19 cellular contexts compared by ENCODE assay signal in genomic region chr11:3816673-3817072, GRCh38. TPM values are rescaled to one million over a fixed set of nuclear protein-coding genes. Genes with fewer than 3 reads are reported as not detected.
DNase-seq lines count a peak whose midpoint lies in the region; ATAC-seq, FAIRE-seq and TF ChIP-seq lines count a peak whose summit lies in the region.
"Had no signal": no experiment of that assay in that cellular context is flagged by ENCODE, and none has a peak within 500 bp of the region (broad histone marks: within the 10 kb centered on the region; RNA-seq: fewer than 3 reads in every experiment).

No MANE protein-coding gene starts in this region.

- no peak overlapping the region for H3K4me3 Mint-ChIP-seq in CD4-positive, alpha-beta T cell
- H3K4me3 Mint-ChIP-seq: CD4-positive, alpha-beta memory T cell; H9 had no signal

- no peak for TF ChIP-seq CTCF in HepG2 (CRISPR knock-in tag; IDR thresholded peaks at IDR 0.05)
- TF ChIP-seq CTCF in right lobe of liver (IDR thresholded peaks at IDR 0.05): no peak
- TF ChIP-seq CTCF in PC-9 (conservative IDR thresholded peaks at IDR 0.05): no peak
- no peak for TF ChIP-seq CTCF in lower lobe of right lung (IDR thresholded peaks at IDR 0.05)
- no peak for TF ChIP-seq CTCF in upper lobe of left lung (IDR thresholded peaks at IDR 0.05)
- no peak for TF ChIP-seq CTCF in CD4-positive, alpha-beta T cell (IDR thresholded peaks at IDR 0.05)

- CTCF ChIA-PET in HepG2 (lab: Yijun Ruan, JAX; ENCODE audit: low intra/inter-chr PET ratio, low total read pairs) (no interaction called here), PC-9 (lab: Charles Lee) (no interaction called here)
- CTCF ChIA-PET in CD4-positive, alpha-beta T cell (lab: Charles Lee): no interaction called here

- H3K9me3 Mint-ChIP-seq in CD4-positive, alpha-beta T cell: no peaks in the 10 kb centered on the region
- H3K9me3 Mint-ChIP-seq: CD4-positive, alpha-beta memory T cell; H9 had no signal

- H3K9me3 ChIP-seq in HepG2 (ENCODE audit: low read length) (no peaks in the 10 kb centered on the region), right lobe of liver (no peaks in the 10 kb centered on the region), PC-9 (ENCODE audit: insufficient read depth, low read depth) (no peaks in the 10 kb centered on the region), lower lobe of right lung (no peaks in the 10 kb centered on the region), upper lobe of left lung (no peaks in the 10 kb centered on the region)
- no peaks in the 10 kb centered on the region for H3K9me3 ChIP-seq in CD4-positive, alpha-beta T cell (ENCODE audit: control insufficient read depth, low read length)

- H3K4me2 ChIP-seq in HepG2 (ENCODE audit: low read depth, low read length) (no peak overlapping the region), PC-9 (peak overlapping the region; percentile 54)

- no peak overlapping the region for H3K27ac ChIP-seq in HepG2 (ENCODE audit: extremely low read length, insufficient read depth, low read length)
- H3K27ac ChIP-seq in right lobe of liver: no peak overlapping the region
- no peak overlapping the region for H3K27ac ChIP-seq in PC-9
- no peak overlapping the region for H3K27ac ChIP-seq in lower lobe of right lung
- peak overlapping the region in 3 of 4 donors; percentile 35 to 64 (median 36) for H3K27ac ChIP-seq in upper lobe of left lung
- H3K27ac ChIP-seq in CD4-positive, alpha-beta T cell (ENCODE audit: low read depth, low read length): no peak overlapping the region
- H3K27ac ChIP-seq: HL-60, SK-N-MC had no signal

- 95% methylated on average over 2 of the region's 2 CpGs for WGBS in HepG2 (ENCODE audit: low lambda C conversion rate)
- WGBS in right lobe of liver (ENCODE audit: insufficient coverage, low coverage, low lambda C conversion rate, missing lambda C conversion rate): no CpG with 5 or more reads among the region's 2 CpGs
- 57 to 90% methylated on average over 1 to 2 of the region's 2 CpGs for WGBS in upper lobe of left lung, 2 donors

- no peaks in the 10 kb centered on the region for H3K9me2 ChIP-seq in PC-9 (ENCODE audit: insufficient read depth)

- H3K79me2 ChIP-seq in HepG2 (ENCODE audit: insufficient read depth, low read length) (no peaks in the 10 kb centered on the region), PC-9 (ENCODE audit: low read depth) (no peaks in the 10 kb centered on the region)

- H3K27me3 ChIP-seq in HepG2 (ENCODE audit: control insufficient read depth in 1 of 2, insufficient read depth in 2 of 2, low read length in 2 of 2) (no peaks in the 10 kb centered on the region), right lobe of liver (no peaks in the 10 kb centered on the region), PC-9 (ENCODE audit: insufficient read depth, low read depth) (no peaks in the 10 kb centered on the region), lower lobe of right lung (ENCODE audit: low read depth) (no peaks in the 10 kb centered on the region), upper lobe of left lung (no peaks in the 10 kb centered on the region)
- no peaks in the 10 kb centered on the region for H3K27me3 ChIP-seq in CD4-positive, alpha-beta T cell (ENCODE audit: control insufficient read depth, insufficient read depth, low read length)

- no peak for ATAC-seq in HepG2
- no peak for ATAC-seq in right lobe of liver
- peak; percentile 48 to 67 for ATAC-seq in lower lobe of right lung
- ATAC-seq in upper lobe of left lung (ENCODE audit: low FRiP score in 2 of 2): peak; percentile 27 to 59
- no peak for ATAC-seq in GM18520 (IDR thresholded peaks at IDR 0.05; ENCODE audit: unreplicated experiment)
- ATAC-seq in CD4-positive, alpha-beta T cell (ENCODE audit: poor library complexity): no peak

- H3K27ac Mint-ChIP-seq in CD4-positive, alpha-beta T cell: no peak overlapping the region

- BruUV-seq in HepG2 (replicated peaks; lab: Mats Ljungman, UMichigan) (no TSS peak), PC-9 (replicated peaks; lab: Mats Ljungman, UMichigan) (no TSS peak)

- no peak overlapping the region for H2AFZ ChIP-seq in HepG2 (ENCODE audit: low read length)
- H2AFZ ChIP-seq in PC-9: no peak overlapping the region

- FAIRE-seq in HepG2 (lab: Jason Lieb, UNC): no peak

- H3K36me3 ChIP-seq in HepG2 (replicated peaks in 1 of 2; ENCODE audit: control insufficient read depth in 1 of 2, insufficient read depth in 2 of 2, low read length in 2 of 2): peaks cover 0 to 7% of the 10 kb centered on the region in 2 experiments; a peak in 2 of 5 replicates
- no peaks in the 10 kb centered on the region for H3K36me3 ChIP-seq in right lobe of liver
- H3K36me3 ChIP-seq in PC-9 (ENCODE audit: low read depth): no peaks in the 10 kb centered on the region
- no peaks in the 10 kb centered on the region for H3K36me3 ChIP-seq in lower lobe of right lung
- no peaks in the 10 kb centered on the region for H3K36me3 ChIP-seq in upper lobe of left lung

- no peak for DNase-seq in HepG2 (ENCODE audit: low spot score)
- no peak for DNase-seq in right lobe of liver
- peak; percentile 62 to 80 for DNase-seq in PC-9
- DNase-seq in lower lobe of right lung: no peak
- DNase-seq in upper lobe of left lung: peak in 1 of 2 donors; percentile 57
- DNase-seq in cortex of kidney (lab: John Stamatoyannopoulos, UW): no peak
- DNase-seq in CD4-positive, alpha-beta T cell: no peak
- DNase-seq: 8988T; CD4-positive, alpha-beta memory T cell; DMS53; H9; NCI-H1105; NCI-H2081; NCI-H748 treated with DMSO at 0.1 percent for 48 hours; NK-92 treated with Interleukin-12 subunit alpha and Interleukin-12 subunit beta, amount 100 ng/mL, for 24 hours; Right ventricle myocardium superior had no signal

- H3F3A ChIP-seq in PC-9 (ENCODE audit: insufficient read depth, low read depth): no peaks in the 10 kb centered on the region

- in situ Hi-C loops in HepG2 (cut with HindIII; ENCODE audit: extremely low pct_ligation_motif_present, low pct_unique_long_range_greater_than_20kb): no loop called here

- H3K4me1 ChIP-seq in HepG2 (ENCODE audit: insufficient read depth, low read length) (no peaks in the 10 kb centered on the region), right lobe of liver (no peaks in the 10 kb centered on the region), PC-9 (replicated peaks; ENCODE audit: insufficient read depth) (peaks cover 19% of the 10 kb centered on the region), lower lobe of right lung (no peaks in the 10 kb centered on the region), upper lobe of left lung (peaks cover 0 to 19% (median 7%) of the 10 kb centered on the region in 4 donors)

- no peaks in the 10 kb centered on the region for H3K27me3 Mint-ChIP-seq in CD4-positive, alpha-beta T cell
- H3K27me3 Mint-ChIP-seq: CD4-positive, alpha-beta memory T cell had no signal

- POLR2A ChIA-PET in HepG2 (lab: Yijun Ruan, JAX): no interaction called here
- POLR2A ChIA-PET in PC-9 (lab: Charles Lee; ENCODE audit: unreplicated experiment): no interaction called here
- POLR2A ChIA-PET in CD4-positive, alpha-beta T cell (lab: Charles Lee): interaction anchor here (1.0 to 1.3 kb wide), 2 partner anchors 18 to 19 kb away, joined by 3 read pairs; partner anchors contain the start of gene NUP98

- H3K4me1 Mint-ChIP-seq in CD4-positive, alpha-beta T cell (ENCODE audit: low read depth): no peaks in the 10 kb centered on the region
- H3K4me1 Mint-ChIP-seq: CD4-positive, alpha-beta memory T cell had no signal

- TF ChIP-seq EP300 in HepG2 (IDR thresholded peaks at IDR 0.05; ENCODE audit: low read depth in 2 of 2, low read length in 2 of 2) (no peak), HepG2 (CRISPR knock-in tag; IDR thresholded peaks at IDR 0.05; ENCODE audit: borderline replicate concordance) (no peak), upper lobe of left lung (IDR thresholded peaks at IDR 0.05) (no peak)

- no peak for TF ChIP-seq RAD21 in HepG2 (CRISPR knock-in tag; IDR thresholded peaks at IDR 0.05)

- no peak for TF ChIP-seq POLR2A in HepG2 (IDR thresholded peaks at IDR 0.05; ENCODE audit: insufficient read depth in 1 of 2, low read depth in 2 of 2, low read length in 2 of 2)
- no peak for TF ChIP-seq POLR2A in right lobe of liver (IDR thresholded peaks at IDR 0.05)
- TF ChIP-seq POLR2A in upper lobe of left lung (IDR thresholded peaks at IDR 0.05): no peak

- intact Hi-C loops in HepG2 (cut with micrococcal nuclease; ENCODE audit: unreplicated experiment): no loop called here
- intact Hi-C loops in right lobe of liver (cut with DNase I): no loop called here
- intact Hi-C loops in PC-9 (cut with micrococcal nuclease; ENCODE audit: unreplicated experiment): loop anchor here (1.0 kb wide), 1 partner anchor 25 kb away; no protein-coding TSS in a partner anchor
- intact Hi-C loops in lower lobe of right lung (cut with DNase I): no loop called here
- intact Hi-C loops in CD4-positive, alpha-beta T cell (cut with DNase I, micrococcal nuclease): no loop called here

- H4K20me1 ChIP-seq in HepG2 (ENCODE audit: insufficient read depth, low read length) (no peaks in the 10 kb centered on the region), PC-9 (ENCODE audit: insufficient read depth) (no peaks in the 10 kb centered on the region)

- no peaks in the 10 kb centered on the region for H3K36me3 Mint-ChIP-seq in CD4-positive, alpha-beta T cell (ENCODE audit: low read depth)
- H3K36me3 Mint-ChIP-seq: CD4-positive, alpha-beta memory T cell had no signal

- H3K4me3 ChIP-seq in HepG2 (replicated peaks in 1 of 3; ENCODE audit: insufficient read depth in 1 of 3, low read depth in 2 of 3, low read length in 3 of 3) (no peak overlapping the region), right lobe of liver (no peak overlapping the region), PC-9 (no peak overlapping the region), lower lobe of right lung (peak overlapping the region; percentile 14), upper lobe of left lung (peak overlapping the region in 1 of 4 donors; percentile 9)
- H3K4me3 ChIP-seq: SK-N-MC had no signal

- H3K9ac ChIP-seq in HepG2 (ENCODE audit: insufficient read depth, low read depth, low read length): no peak overlapping the region

RNA-seq across cellular contexts. Expression of gene PGAP2, which starts 8.3 kb away (rescaled TPM):
- total RNA-seq in HepG2 (2016; rRNA removed; fragmentation: Illumina TruSeq; extraction: Trizol) (16.8 and 21.5 TPM in 2 replicates), right lobe of liver (10 to 100 TPM; 14.8 to 26.8 (median 17.9) TPM), PC-9 (2021) (37.7 and 39.5 TPM in 2 replicates), lower lobe of right lung (23.8 TPM), upper lobe of left lung (100 to 1,000 TPM in 1 of 6 donors, 10 to 100 TPM in 5; 19.5 to 106 (median 25.2) TPM)
- 20.3 and 25.5 TPM in 2 replicates for total RNA-seq in HepG2 (2016; cell fraction: cytosol; rRNA removed; fragmentation: Illumina TruSeq; extraction: Trizol; ENCODE audit: low read depth)
- total RNA-seq in HepG2 (2016; cell fraction: insoluble cytoplasmic fraction; rRNA removed; fragmentation: Illumina TruSeq; extraction: Trizol): 17.1 and 19.6 TPM in 2 replicates
- total RNA-seq in HepG2 (2016; cell fraction: membrane; rRNA removed; fragmentation: Illumina TruSeq; extraction: Trizol): 36.5 and 42.1 TPM in 2 replicates
- 16.9 and 22.3 TPM in 2 replicates for total RNA-seq in HepG2 (2016; cell fraction: nucleus; rRNA removed; fragmentation: Illumina TruSeq; extraction: Trizol)
- 46.8 and 47.8 TPM in 2 replicates for polyA plus RNA-seq in HepG2 (2011; rRNA removed)
- polyA plus RNA-seq in HepG2 (2011; cell fraction: cytosol; rRNA removed): 34.6 and 41.7 TPM in 2 replicates
- polyA plus RNA-seq in HepG2 (2011; cell fraction: nucleus; rRNA removed): 70.5 and 72.6 TPM in 2 replicates
- polyA plus RNA-seq in HepG2 (2012): 17.5 and 20.8 TPM in 2 replicates
- polyA plus RNA-seq in HepG2 (2016; cell fraction: cytosol; fragmentation: Illumina TruSeq; extraction: Trizol; ENCODE audit: low read depth): 42.7 and 51.8 TPM in 2 replicates
- 29.8 and 30.5 TPM in 2 replicates for polyA plus RNA-seq in HepG2 (2016; cell fraction: insoluble cytoplasmic fraction; fragmentation: Illumina TruSeq; extraction: Trizol; ENCODE audit: low read depth)
- 58.5 and 61.9 TPM in 2 replicates for polyA plus RNA-seq in HepG2 (2016; cell fraction: membrane; fragmentation: Illumina TruSeq; extraction: Trizol; ENCODE audit: low read depth)
- polyA plus RNA-seq in HepG2 (2016; cell fraction: nucleus; fragmentation: Illumina TruSeq; extraction: Trizol; ENCODE audit: insufficient read depth, low read depth): 62.7 and 64.3 TPM in 2 replicates
- 72.3 and 77.1 TPM in 2 replicates for polyA minus RNA-seq in HepG2 (2011; rRNA and poly(A)+ RNA removed; ENCODE audit: low replicate concordance)
- polyA minus RNA-seq in HepG2 (2011; cell fraction: cytosol; rRNA and poly(A)+ RNA removed): 15.6 and 19.4 TPM in 2 replicates
- polyA minus RNA-seq in HepG2 (2011; cell fraction: nucleus; rRNA and poly(A)+ RNA removed): 9.1 and 11.2 TPM in 2 replicates
- total RNA-seq in CD4-positive, alpha-beta T cell: 10 to 100 TPM; 20.9 to 23.6 TPM

RNA-seq across cellular contexts. Expression of gene NUP98, which starts 19.3 kb away (rescaled TPM):
- total RNA-seq in HepG2 (2016; rRNA removed; fragmentation: Illumina TruSeq; extraction: Trizol) (85.3 and 126 TPM in 2 replicates), right lobe of liver (10 to 100 TPM; 29.7 to 69.0 (median 34.3) TPM), PC-9 (2021) (49.8 and 59.7 TPM in 2 replicates), lower lobe of right lung (62.3 TPM), upper lobe of left lung (100 to 1,000 TPM in 2 of 6 donors, 10 to 100 TPM in 4; 66.6 to 127 (median 86.1) TPM)
- total RNA-seq in HepG2 (2016; cell fraction: cytosol; rRNA removed; fragmentation: Illumina TruSeq; extraction: Trizol; ENCODE audit: low read depth): 43.1 and 51.6 TPM in 2 replicates
- total RNA-seq in HepG2 (2016; cell fraction: insoluble cytoplasmic fraction; rRNA removed; fragmentation: Illumina TruSeq; extraction: Trizol): 89.3 and 123 TPM in 2 replicates
- total RNA-seq in HepG2 (2016; cell fraction: membrane; rRNA removed; fragmentation: Illumina TruSeq; extraction: Trizol): 26.3 and 32.0 TPM in 2 replicates
- total RNA-seq in HepG2 (2016; cell fraction: nucleus; rRNA removed; fragmentation: Illumina TruSeq; extraction: Trizol): 76.7 and 93.4 TPM in 2 replicates
- 73.6 and 76.6 TPM in 2 replicates for polyA plus RNA-seq in HepG2 (2011; rRNA removed)
- 69.6 and 79.5 TPM in 2 replicates for polyA plus RNA-seq in HepG2 (2011; cell fraction: cytosol; rRNA removed)
- 104 and 106 TPM in 2 replicates for polyA plus RNA-seq in HepG2 (2011; cell fraction: nucleus; rRNA removed)
- polyA plus RNA-seq in HepG2 (2012): 30.9 and 40.3 TPM in 2 replicates
- 3.7 and 4.0 TPM in 2 replicates for polyA plus RNA-seq in HepG2 (2016; cell fraction: cytosol; fragmentation: Illumina TruSeq; extraction: Trizol; ENCODE audit: low read depth)
- 75.4 and 87.3 TPM in 2 replicates for polyA plus RNA-seq in HepG2 (2016; cell fraction: insoluble cytoplasmic fraction; fragmentation: Illumina TruSeq; extraction: Trizol; ENCODE audit: low read depth)
- 7.2 and 10.0 TPM in 2 replicates for polyA plus RNA-seq in HepG2 (2016; cell fraction: membrane; fragmentation: Illumina TruSeq; extraction: Trizol; ENCODE audit: low read depth)
- polyA plus RNA-seq in HepG2 (2016; cell fraction: nucleus; fragmentation: Illumina TruSeq; extraction: Trizol; ENCODE audit: insufficient read depth, low read depth): 69.6 and 70.2 TPM in 2 replicates
- polyA minus RNA-seq in HepG2 (2011; rRNA and poly(A)+ RNA removed; ENCODE audit: low replicate concordance): 297 and 701 TPM in 2 replicates
- polyA minus RNA-seq in HepG2 (2011; cell fraction: cytosol; rRNA and poly(A)+ RNA removed): 83.2 and 92.9 TPM in 2 replicates
- polyA minus RNA-seq in HepG2 (2011; cell fraction: nucleus; rRNA and poly(A)+ RNA removed): 87.9 and 109 TPM in 2 replicates
- 100 to 1,000 TPM; 161 to 186 TPM for total RNA-seq in CD4-positive, alpha-beta T cell

RNA-seq across cellular contexts. Expression of gene RHOG, which starts 24.1 kb away (rescaled TPM):
- 7.7 TPM in 2 replicates for total RNA-seq in HepG2 (2016; rRNA removed; fragmentation: Illumina TruSeq; extraction: Trizol)
- total RNA-seq in HepG2 (2016; cell fraction: cytosol; rRNA removed; fragmentation: Illumina TruSeq; extraction: Trizol; ENCODE audit: low read depth): 2.6 and 3.6 TPM in 2 replicates
- 5.8 and 6.8 TPM in 2 replicates for total RNA-seq in HepG2 (2016; cell fraction: insoluble cytoplasmic fraction; rRNA removed; fragmentation: Illumina TruSeq; extraction: Trizol)
- total RNA-seq in HepG2 (2016; cell fraction: membrane; rRNA removed; fragmentation: Illumina TruSeq; extraction: Trizol): 5.8 and 7.4 TPM in 2 replicates
- total RNA-seq in HepG2 (2016; cell fraction: nucleus; rRNA removed; fragmentation: Illumina TruSeq; extraction: Trizol): 5.9 and 6.2 TPM in 2 replicates
- 23.4 and 27.1 TPM in 2 replicates for polyA plus RNA-seq in HepG2 (2011; rRNA removed)
- polyA plus RNA-seq in HepG2 (2011; cell fraction: cytosol; rRNA removed): 28.2 and 39.4 TPM in 2 replicates
- polyA plus RNA-seq in HepG2 (2011; cell fraction: nucleus; rRNA removed): 16.2 and 18.8 TPM in 2 replicates
- 15.8 and 27.4 TPM in 2 replicates for polyA plus RNA-seq in HepG2 (2012)
- 9.6 and 10.7 TPM in 2 replicates for polyA plus RNA-seq in HepG2 (2016; cell fraction: cytosol; fragmentation: Illumina TruSeq; extraction: Trizol; ENCODE audit: low read depth)
- 21.0 and 25.0 TPM in 2 replicates for polyA plus RNA-seq in HepG2 (2016; cell fraction: insoluble cytoplasmic fraction; fragmentation: Illumina TruSeq; extraction: Trizol; ENCODE audit: low read depth)
- 18.5 and 19.3 TPM in 2 replicates for polyA plus RNA-seq in HepG2 (2016; cell fraction: membrane; fragmentation: Illumina TruSeq; extraction: Trizol; ENCODE audit: low read depth)
- polyA plus RNA-seq in HepG2 (2016; cell fraction: nucleus; fragmentation: Illumina TruSeq; extraction: Trizol; ENCODE audit: insufficient read depth, low read depth): 22.3 and 26.4 TPM in 2 replicates
- polyA minus RNA-seq in HepG2 (2011; rRNA and poly(A)+ RNA removed; ENCODE audit: low replicate concordance): 83.5 and 114 TPM in 2 replicates
- polyA minus RNA-seq in HepG2 (2011; cell fraction: cytosol; rRNA and poly(A)+ RNA removed): 21.8 and 27.6 TPM in 2 replicates
- polyA minus RNA-seq in HepG2 (2011; cell fraction: nucleus; rRNA and poly(A)+ RNA removed): 11.5 and 17.4 TPM in 2 replicates
- 10 to 100 TPM; 13.9 to 31.5 (median 22.0) TPM for total RNA-seq in right lobe of liver
- total RNA-seq in PC-9 (2021): 31.0 and 36.1 TPM in 2 replicates
- total RNA-seq in lower lobe of right lung: 86.5 TPM
- 100 to 1,000 TPM in 2 of 6 donors, 10 to 100 TPM in 4; 67.0 to 137 (median 85.1) TPM for total RNA-seq in upper lobe of left lung
- total RNA-seq in CD4-positive, alpha-beta T cell: 100 to 1,000 TPM; 101 to 106 TPM

RNA-seq across cellular contexts. Expression of gene STIM1, which starts 38.8 kb away (rescaled TPM):
- total RNA-seq in HepG2 (2016; rRNA removed; fragmentation: Illumina TruSeq; extraction: Trizol): 16.3 and 19.2 TPM in 2 replicates
- 4.1 and 5.8 TPM in 2 replicates for total RNA-seq in HepG2 (2016; cell fraction: cytosol; rRNA removed; fragmentation: Illumina TruSeq; extraction: Trizol; ENCODE audit: low read depth)
- 10.3 and 20.0 TPM in 2 replicates for total RNA-seq in HepG2 (2016; cell fraction: insoluble cytoplasmic fraction; rRNA removed; fragmentation: Illumina TruSeq; extraction: Trizol)
- total RNA-seq in HepG2 (2016; cell fraction: membrane; rRNA removed; fragmentation: Illumina TruSeq; extraction: Trizol): 9.1 and 11.2 TPM in 2 replicates
- 32.4 and 32.5 TPM in 2 replicates for total RNA-seq in HepG2 (2016; cell fraction: nucleus; rRNA removed; fragmentation: Illumina TruSeq; extraction: Trizol)
- polyA plus RNA-seq in HepG2 (2011; rRNA removed): 28.5 and 33.3 TPM in 2 replicates
- polyA plus RNA-seq in HepG2 (2011; cell fraction: cytosol; rRNA removed): 25.0 and 31.9 TPM in 2 replicates
- polyA plus RNA-seq in HepG2 (2011; cell fraction: nucleus; rRNA removed): 53.3 and 57.1 TPM in 2 replicates
- 41.4 and 42.4 TPM in 2 replicates for polyA plus RNA-seq in HepG2 (2012)
- 2.6 TPM in 2 replicates for polyA plus RNA-seq in HepG2 (2016; cell fraction: cytosol; fragmentation: Illumina TruSeq; extraction: Trizol; ENCODE audit: low read depth)
- polyA plus RNA-seq in HepG2 (2016; cell fraction: insoluble cytoplasmic fraction; fragmentation: Illumina TruSeq; extraction: Trizol; ENCODE audit: low read depth): 10.3 and 12.6 TPM in 2 replicates
- polyA plus RNA-seq in HepG2 (2016; cell fraction: membrane; fragmentation: Illumina TruSeq; extraction: Trizol; ENCODE audit: low read depth): 7.0 and 7.4 TPM in 2 replicates
- 37.7 and 37.8 TPM in 2 replicates for polyA plus RNA-seq in HepG2 (2016; cell fraction: nucleus; fragmentation: Illumina TruSeq; extraction: Trizol; ENCODE audit: insufficient read depth, low read depth)
- 46.4 and 107 TPM in 2 replicates for polyA minus RNA-seq in HepG2 (2011; rRNA and poly(A)+ RNA removed; ENCODE audit: low replicate concordance)
- polyA minus RNA-seq in HepG2 (2011; cell fraction: cytosol; rRNA and poly(A)+ RNA removed): 35.8 and 57.5 TPM in 2 replicates
- 43.4 and 64.5 TPM in 2 replicates for polyA minus RNA-seq in HepG2 (2011; cell fraction: nucleus; rRNA and poly(A)+ RNA removed)
- 10 to 100 TPM; 36.4 to 48.0 (median 40.5) TPM for total RNA-seq in right lobe of liver
- 26.8 and 28.3 TPM in 2 replicates for total RNA-seq in PC-9 (2021)
- 59.5 TPM for total RNA-seq in lower lobe of right lung
- 10 to 100 TPM; 39.7 to 81.8 (median 56.5) TPM for total RNA-seq in upper lobe of left lung
- total RNA-seq in CD4-positive, alpha-beta T cell: 10 to 100 TPM; 89.0 to 94.9 TPM

Comparison
In these comparisons a context has a peak if more than half of its experiments do, and no peak if none do; other contexts are left out.
1. ATAC-seq: peak in lower lobe of right lung (2 of 2) and upper lobe of left lung (2 of 2); none in HepG2 (single experiment), right lobe of liver (0 of 4), GM18520 (single experiment) and CD4-positive, alpha-beta T cell (single experiment).
2. DNase-seq: peak in PC-9 (2 of 2); none in HepG2 (single experiment), right lobe of liver (0 of 3), lower lobe of right lung (single experiment), cortex of kidney (single experiment) and CD4-positive, alpha-beta T cell (0 of 10).
3. H3K27ac ChIP-seq: peak in upper lobe of left lung (3 of 4); none in HepG2 (single experiment), right lobe of liver (0 of 3), PC-9 (single experiment), lower lobe of right lung (single experiment) and CD4-positive, alpha-beta T cell (single experiment).